In genomic region chr19:56217039-56217949, GRCh38 we compare ENCODE assay signal across 9 cellular contexts. TPM values are rescaled to one million over a fixed set of nuclear protein-coding genes. Genes with fewer than 3 reads are reported as not detected.
A peak's percentile ranks its signal among the peaks of the same experiment; 100 is the strongest.
DNase-seq lines count a peak whose midpoint lies in the region; ATAC-seq, FAIRE-seq and TF ChIP-seq lines count a peak whose summit lies in the region.
"Had no signal": no experiment of that assay in that cellular context is flagged by ENCODE, and none has a peak within 500 bp of the region (broad histone marks: within the 10 kb centered on the region; RNA-seq: fewer than 3 reads in every experiment).

No MANE protein-coding gene starts in this region.

- in situ Hi-C loops in transverse colon (cut with MboI; ENCODE audit: low pct_ligation_motif_present in 1 of 4, low pct_unique_long_range_greater_than_20kb in 1 of 4, low sequenced_read_pairs in 3 of 4), result no loop called here

- H3K4me1 Mint-ChIP-seq in activated CD8-positive, alpha-beta memory T cell treated with anti-CD3 and anti-CD28 coated beads, Interleukin-2, amount 10 ng/mL, durations not matched to agents 7 days and 5 days, result peaks cover 5% of the 10 kb centered on the region
- H3K4me1 Mint-ChIP-seq: neural crest cell had no signal

- TF ChIP-seq POLR2A in thyroid gland (IDR thresholded peaks at IDR 0.05), result no peak
- no peak for TF ChIP-seq POLR2A in transverse colon (IDR thresholded peaks at IDR 0.05)

- no peak for TF ChIP-seq EP300 in transverse colon (IDR thresholded peaks at IDR 0.05; ENCODE audit: low read depth)

- H3K27ac Mint-ChIP-seq in activated CD8-positive, alpha-beta memory T cell treated with anti-CD3 and anti-CD28 coated beads, Interleukin-2, amount 10 ng/mL, durations not matched to agents 7 days and 5 days, result no peak overlapping the region

- H3K4me3 Mint-ChIP-seq in activated CD8-positive, alpha-beta memory T cell treated with anti-CD3 and anti-CD28 coated beads, Interleukin-2, amount 10 ng/mL, durations not matched to agents 7 days and 5 days, result peak overlapping the region; percentile 32
- H3K4me3 Mint-ChIP-seq: neural crest cell had no signal

- no peaks in the 10 kb centered on the region for H3K9me3 Mint-ChIP-seq in activated CD8-positive, alpha-beta memory T cell treated with anti-CD3 and anti-CD28 coated beads, Interleukin-2, amount 10 ng/mL, durations not matched to agents 7 days and 5 days (ENCODE audit: low read depth)
- H3K9me3 Mint-ChIP-seq: neural crest cell had no signal

- TF ChIP-seq CTCF in bronchial epithelial cell (IDR thresholded peaks at IDR 0.05; ENCODE audit: insufficient read depth, low read length, severe bottlenecking) (no peak), thyroid gland (IDR thresholded peaks at IDR 0.05) (no peak), transverse colon (IDR thresholded peaks at IDR 0.05) (no peak)

- H3K36me3 ChIP-seq in bronchial epithelial cell (ENCODE audit: control insufficient read depth, insufficient read depth, low read length) (no peaks in the 10 kb centered on the region), thyroid gland (no peaks in the 10 kb centered on the region), transverse colon (no peaks in the 10 kb centered on the region)

- H3K9me3 ChIP-seq in thyroid gland (no peaks in the 10 kb centered on the region), transverse colon (no peaks in the 10 kb centered on the region)

- peaks cover 2% of the 10 kb centered on the region for H3K36me3 Mint-ChIP-seq in activated CD8-positive, alpha-beta memory T cell treated with anti-CD3 and anti-CD28 coated beads, Interleukin-2, amount 10 ng/mL, durations not matched to agents 7 days and 5 days

- intact Hi-C loops in thyroid gland (cut with DNase I), result no loop called here
- intact Hi-C loops in transverse colon (cut with DNase I; ENCODE audit: low total_unique reads), result no loop called here

- no peak for DNase-seq in activated CD8-positive, alpha-beta memory T cell treated with anti-CD3 and anti-CD28 coated beads, Interleukin-2, amount 10 ng/mL, durations not matched to agents 7 days and 5 days
- no peak for DNase-seq in activated CD8-positive, alpha-beta memory T cell treated with anti-CD3 and anti-CD28 coated beads, Interleukin-2, amount 50 U/mL, for 4 hours
- DNase-seq in bronchial epithelial cell (ENCODE audit: low read depth) (peak; percentile 85), left kidney (ENCODE audit: low read depth, low spot score) (peak; percentile 70), thyroid gland (peak; percentile 8 to 28), transverse colon (no peak), HUDEP-2 (lab: John Stamatoyannopoulos, UW; ENCODE audit: unreplicated experiment in 76 of 76) (no peak)

- H3K27ac ChIP-seq in thyroid gland (no peak overlapping the region), transverse colon (no peak overlapping the region)

- 11 to 13% methylated on average over 33 to 38 of the region's 79 CpGs for WGBS in thyroid gland, 2 donors
- 57 to 100% methylated on average over 1 to 39 of the region's 79 CpGs for WGBS in transverse colon (ENCODE audit: low coverage in 1 of 2), 2 donors

- H3K27me3 ChIP-seq in bronchial epithelial cell (ENCODE audit: control insufficient read depth, insufficient read depth, low read length) (no peaks in the 10 kb centered on the region), thyroid gland (no peaks in the 10 kb centered on the region), transverse colon (peaks cover 15% of the 10 kb centered on the region)

- FAIRE-seq in bronchial epithelial cell (lab: Jason Lieb, UNC), result no peak

- no peak for ATAC-seq in activated CD8-positive, alpha-beta memory T cell treated with anti-CD3 and anti-CD28 coated beads, Interleukin-2, amount 10 ng/mL, durations not matched to agents 7 days and 5 days
- ATAC-seq in GM21825 (IDR thresholded peaks at IDR 0.05; ENCODE audit: unreplicated experiment), result no peak

- H3K4me3 ChIP-seq in bronchial epithelial cell (ENCODE audit: low read depth, low read length) (peak overlapping the region; percentile 36), thyroid gland (replicated peaks in 1 of 3) (peak overlapping the region in 2 of 3 donors; percentile 13 to 24), transverse colon (peak overlapping the region in 2 of 4 donors; percentile 25 to 29)

- CTCF ChIA-PET in activated CD8-positive, alpha-beta memory T cell treated with anti-CD3 and anti-CD28 coated beads, Interleukin-2, amount 10 ng/mL, durations not matched to agents 7 days and 5 days (lab: Charles Lee), result no interaction called here

- H3K4me1 ChIP-seq in thyroid gland (peaks cover 4 to 9% of the 10 kb centered on the region in 2 donors), transverse colon (peaks cover 0 to 7% (median 1%) of the 10 kb centered on the region in 4 donors)

- H3K27me3 Mint-ChIP-seq in activated CD8-positive, alpha-beta memory T cell treated with anti-CD3 and anti-CD28 coated beads, Interleukin-2, amount 10 ng/mL, durations not matched to agents 7 days and 5 days, result peaks cover 17% of the 10 kb centered on the region

RNA-seq across cellular contexts. Expression of gene ZSCAN5C, which starts 15.2 kb away (rescaled TPM):
- total RNA-seq in activated CD8-positive, alpha-beta memory T cell treated with anti-CD3 and anti-CD28 coated beads, Interleukin-2, amount 10 ng/mL, durations not matched to agents 7 days and 5 days, result not detected
- total RNA-seq in bronchial epithelial cell (not detected in 2 replicates), thyroid gland (not detected), transverse colon (not detected)
- total RNA-seq: neural crest cell had no signal

RNA-seq across cellular contexts. Expression of gene ZSCAN5B, which starts 19.7 kb away (rescaled TPM):
- not detected for total RNA-seq in activated CD8-positive, alpha-beta memory T cell treated with anti-CD3 and anti-CD28 coated beads, Interleukin-2, amount 10 ng/mL, durations not matched to agents 7 days and 5 days
- total RNA-seq in bronchial epithelial cell (not detected in 2 replicates), thyroid gland (not detected), transverse colon (not detected)
- total RNA-seq: neural crest cell had no signal

RNA-seq across cellular contexts. Expression of gene GALP, which starts 41.5 kb away (rescaled TPM):
- not detected for total RNA-seq in activated CD8-positive, alpha-beta memory T cell treated with anti-CD3 and anti-CD28 coated beads, Interleukin-2, amount 10 ng/mL, durations not matched to agents 7 days and 5 days
- total RNA-seq in bronchial epithelial cell, result not detected in 2 replicates
- not detected for total RNA-seq in thyroid gland
- total RNA-seq in transverse colon, result not detected

RNA-seq across cellular contexts. Expression of gene EDDM13, which starts 55.3 kb away (rescaled TPM):
- under 1 TPM in 1 of 2 experiments, not detected in 1; 0.67 TPM for total RNA-seq in activated CD8-positive, alpha-beta memory T cell treated with anti-CD3 and anti-CD28 coated beads, Interleukin-2, amount 10 ng/mL, durations not matched to agents 7 days and 5 days
- total RNA-seq in bronchial epithelial cell (not detected in 2 replicates), thyroid gland (1 to 10 TPM in 1 of 4 donors, not detected in 3; 2.0 TPM), transverse colon (not detected)
- total RNA-seq: neural crest cell had no signal

Comparison
In these comparisons a context has a peak if more than half of its experiments do, and no peak if none do; other contexts are left out.
1. DNase-seq: peak in bronchial epithelial cell (single experiment), left kidney (single experiment) and thyroid gland (2 of 2); none in activated CD8-positive, alpha-beta memory T cell treated with anti-CD3 and anti-CD28 coated beads, Interleukin-2, amount 10 ng/mL, durations not matched to agents 7 days and 5 days (single experiment), activated CD8-positive, alpha-beta memory T cell treated with anti-CD3 and anti-CD28 coated beads, Interleukin-2, amount 50 U/mL, for 4 hours (single experiment), transverse colon (single experiment) and HUDEP-2 (0 of 76).